In genomic region chr12:64625243-64626077, GRCh38 we compare ENCODE assay signal across 8 cellular contexts. TPM values are rescaled to one million over a fixed set of nuclear protein-coding genes. Genes with fewer than 3 reads are reported as not detected.
DNase-seq lines count a peak whose midpoint lies in the region; ATAC-seq and TF ChIP-seq lines count a peak whose summit lies in the region.

No MANE protein-coding gene starts in this region.

- no peaks in the 10 kb centered on the region for H3K9me3 ChIP-seq in ovary

- peaks cover 4% of the 10 kb centered on the region for H3K4me1 ChIP-seq in ovary (ENCODE audit: insufficient read depth)

- no peak for TF ChIP-seq CTCF in ovary (IDR thresholded peaks at IDR 0.05)

- ATAC-seq in activated CD4-positive, CD25-positive, alpha-beta regulatory T cell treated with anti-CD3 and anti-CD28 coated beads, Interleukin-2, amount 50 U/mL, for 24 hours = peak; percentile 73 to 84
- ATAC-seq in HG02588 (IDR thresholded peaks at IDR 0.05; ENCODE audit: unreplicated experiment) (peak; percentile 51), HG02970 (IDR thresholded peaks at IDR 0.05; ENCODE audit: low FRiP score, unreplicated experiment) (no peak)

- H3K4me1 Mint-ChIP-seq in activated naive CD4-positive, alpha-beta T cell treated with anti-CD3 and anti-CD28 coated beads for 36 hours (ENCODE audit: low read depth) = peaks cover 69% of the 10 kb centered on the region

- H3K27ac Mint-ChIP-seq in activated naive CD4-positive, alpha-beta T cell treated with anti-CD3 and anti-CD28 coated beads for 36 hours = peak overlapping the region; percentile 86

- no peak for TF ChIP-seq EP300 in ovary (IDR thresholded peaks at IDR 0.05)

- peaks cover 3% of the 10 kb centered on the region for H3K36me3 Mint-ChIP-seq in activated naive CD4-positive, alpha-beta T cell treated with anti-CD3 and anti-CD28 coated beads for 36 hours (ENCODE audit: low read depth)

- H3K9me3 Mint-ChIP-seq in activated naive CD4-positive, alpha-beta T cell treated with anti-CD3 and anti-CD28 coated beads for 36 hours = no peaks in the 10 kb centered on the region

- peak overlapping the region; percentile 57 for H3K4me3 Mint-ChIP-seq in activated naive CD4-positive, alpha-beta T cell treated with anti-CD3 and anti-CD28 coated beads for 36 hours

- no peak for TF ChIP-seq POLR2A in ovary (IDR thresholded peaks at IDR 0.05)

- H3K4me3 ChIP-seq in ovary = peak overlapping the region; percentile 5

- no peaks in the 10 kb centered on the region for H3K27me3 ChIP-seq in ovary

- whole genome bisulfite sequencing in ovary, 3 donors = 18 to 20% (median 19%) methylated on average over 15 of the region's 15 CpGs

- no peaks in the 10 kb centered on the region for H3K36me3 ChIP-seq in ovary

- no peak for DNase-seq in activated CD4-positive, CD25-positive, alpha-beta regulatory T cell (lab: John Stamatoyannopoulos, UW)
- peak; percentile 90 for DNase-seq in NCI-H226
- peak; percentile 62 for DNase-seq in activated naive CD4-positive, alpha-beta T cell treated with anti-CD3 and anti-CD28 coated beads for 36 hours
- DNase-seq in glomerular visceral epithelial cell (ENCODE audit: extremely low spot score) = peak; percentile 89
- DNase-seq in ovary = peak in 3 of 5 donors; percentile 51 to 57 (median 54)

- intact Hi-C loops in activated naive CD4-positive, alpha-beta T cell treated with anti-CD3 and anti-CD28 coated beads for 36 hours (cut with micrococcal nuclease) = loop anchor here (1.0 to 2.0 kb wide), 5 partner anchors 10 to 54 kb away; no protein-coding TSS in a partner anchor
- intact Hi-C loops in ovary (cut with DNase I) = no loop called here

- CTCF ChIA-PET in activated naive CD4-positive, alpha-beta T cell treated with anti-CD3 and anti-CD28 coated beads for 36 hours (lab: Charles Lee) = interaction anchor here (0.7 to 2.3 kb wide), 5 partner anchors 10 to 73 kb away, joined by 3 to 6 read pairs (median 5); no protein-coding TSS in a partner anchor

- H3K27ac ChIP-seq in ovary = peak overlapping the region; percentile 4 to 24

- no peaks in the 10 kb centered on the region for H3K27me3 Mint-ChIP-seq in activated naive CD4-positive, alpha-beta T cell treated with anti-CD3 and anti-CD28 coated beads for 36 hours (ENCODE audit: low read depth)

RNA-seq across cellular contexts. Expression of gene RASSF3, which starts 15.2 kb away (rescaled TPM):
- 10 to 100 TPM; 39.4 to 43.8 TPM for total RNA-seq in activated naive CD4-positive, alpha-beta T cell treated with anti-CD3 and anti-CD28 coated beads for 36 hours
- 10 to 100 TPM; 20.3 to 64.5 (median 38.0) TPM for total RNA-seq in ovary
- polyA plus RNA-seq in ovary = 10 to 100 TPM; 18.2 to 31.4 TPM

Comparison
In these comparisons a context has a peak if more than half of its experiments do, and no peak if none do; other contexts are left out.
1. DNase-seq: peak in NCI-H226 (single experiment), activated naive CD4-positive, alpha-beta T cell treated with anti-CD3 and anti-CD28 coated beads for 36 hours (single experiment), glomerular visceral epithelial cell (single experiment) and ovary (3 of 5); none in activated CD4-positive, CD25-positive, alpha-beta regulatory T cell (0 of 4).